Comparison of ENCODE assay signal across 8 cellular contexts in the genomic region with DNA sequence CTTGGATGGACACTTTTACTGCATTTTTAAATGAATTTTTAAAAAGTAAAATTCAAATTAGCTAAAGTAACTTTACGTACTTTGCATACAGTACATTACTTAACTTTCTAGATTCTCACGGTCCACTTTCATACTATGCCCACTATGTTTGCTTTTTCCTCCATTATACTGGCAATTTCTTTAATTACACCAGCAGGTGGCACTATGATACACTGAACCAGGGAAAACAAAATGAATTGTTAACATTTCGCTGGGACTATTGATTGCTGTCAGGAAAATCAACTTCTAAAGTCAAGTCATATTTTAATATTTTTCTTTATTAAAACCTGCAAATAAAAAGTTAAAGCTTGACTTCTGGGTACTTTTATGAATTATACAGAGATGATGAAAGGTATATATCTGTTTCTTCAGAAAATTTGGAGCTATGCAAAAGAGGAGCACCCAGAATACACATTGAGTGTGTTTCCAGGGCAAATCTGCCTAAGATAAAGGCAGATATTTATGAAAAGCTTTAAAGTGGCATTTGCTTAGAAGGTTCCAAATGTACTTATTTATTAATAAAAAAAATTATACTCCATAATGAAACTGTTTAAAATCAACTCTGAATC. TPM values are rescaled to one million over a fixed set of nuclear protein-coding genes. Genes with fewer than 3 reads are reported as not detected.
A peak's percentile ranks its signal among the peaks of the same experiment; 100 is the strongest.
DNase-seq lines count a peak whose midpoint lies in the region; ATAC-seq and TF ChIP-seq lines count a peak whose summit lies in the region.

No MANE protein-coding gene starts in this region.

- no peak for TF ChIP-seq EP300 in SK-N-SH (IDR thresholded peaks at IDR 0.05; ENCODE audit: borderline replicate concordance in 1 of 2, low read depth in 1 of 2, low read length in 1 of 2)

- no peaks in the 10 kb centered on the region for H3K27me3 ChIP-seq in left ventricle myocardium inferior (ENCODE audit: low read depth)
- H3K27me3 ChIP-seq in right cardiac atrium (ENCODE audit: control insufficient read depth, insufficient read depth): no peaks in the 10 kb centered on the region
- peaks cover 23% of the 10 kb centered on the region for H3K27me3 ChIP-seq in SK-N-SH (ENCODE audit: insufficient read depth)

- CTCF ChIA-PET in SK-N-SH (lab: Yijun Ruan, JAX): interaction anchor here (0.6 to 2.2 kb wide), 28 partner anchors 11 to 715 kb away, joined by 3 to 18 read pairs (median 4); partner anchors contain the start of gene CHMP2B

- no peak overlapping the region for H2AFZ ChIP-seq in SK-N-SH (ENCODE audit: low read depth)

- DNase-seq in left ventricle myocardium inferior (no peak), right cardiac atrium (no peak), KG1 (lab: John Stamatoyannopoulos, UW) (peak; percentile 39), SK-N-SH (peak; percentile 36), fibroblast of mammary gland (ENCODE audit: low read depth) (peak; percentile 45), renal cortical epithelial cell (ENCODE audit: low read depth) (peak; percentile 51)
- DNase-seq in activated CD8-positive, alpha-beta memory T cell treated with anti-CD3 and anti-CD28 coated beads, Interleukin-2, amount 50 U/mL, for 4 hours: no peak

- H3K79me2 ChIP-seq in SK-N-SH (ENCODE audit: insufficient read depth): no peaks in the 10 kb centered on the region

- peak; percentile 74 for TF ChIP-seq CTCF in left ventricle myocardium inferior (IDR thresholded peaks at IDR 0.05; ENCODE audit: borderline replicate concordance)
- peak; percentile 83 for TF ChIP-seq CTCF in SK-N-SH (IDR thresholded peaks at IDR 0.05)
- peak; percentile 55 for TF ChIP-seq CTCF in fibroblast of mammary gland (conservative IDR thresholded peaks at IDR 0.05; ENCODE audit: control insufficient read depth, insufficient read depth, low read depth, low read length)

- peaks cover 4% of the 10 kb centered on the region for H3F3A ChIP-seq in SK-N-SH (replicated peaks; ENCODE audit: insufficient read depth)

- no peaks in the 10 kb centered on the region for H3K9me3 ChIP-seq in left ventricle myocardium inferior (replicated peaks)
- no peaks in the 10 kb centered on the region for H3K9me3 ChIP-seq in right cardiac atrium (ENCODE audit: control insufficient read depth, low read length)
- no peaks in the 10 kb centered on the region for H3K9me3 ChIP-seq in SK-N-SH

- H3K36me3 ChIP-seq in left ventricle myocardium inferior (no peaks in the 10 kb centered on the region), SK-N-SH (replicated peaks in 1 of 2; ENCODE audit: control insufficient read depth in 1 of 2, insufficient read depth in 2 of 2, low read length in 1 of 2) (no peaks in the 10 kb centered on the region)

- H3K4me1 ChIP-seq in left ventricle myocardium inferior: no peaks in the 10 kb centered on the region
- H3K4me1 ChIP-seq in right cardiac atrium (ENCODE audit: control insufficient read depth, insufficient read depth, low read length): no peaks in the 10 kb centered on the region
- peaks cover 0 to 6% of the 10 kb centered on the region in 2 experiments; a peak in 1 of 4 replicates for H3K4me1 ChIP-seq in SK-N-SH (ENCODE audit: control insufficient read depth in 1 of 2, insufficient read depth in 2 of 2, low read depth in 1 of 2, low read length in 1 of 2)

- WGBS in right cardiac atrium: 8% methylated on average over 3 of the region's 3 CpGs
- WGBS in SK-N-SH (ENCODE audit: low lambda C conversion rate): 18% methylated on average over 3 of the region's 3 CpGs

- H3K27ac ChIP-seq in left ventricle myocardium inferior (replicated peaks) (no peak overlapping the region), right cardiac atrium (ENCODE audit: low read length) (no peak overlapping the region), SK-N-SH (ENCODE audit: low read depth in 2 of 2, low read length in 1 of 2) (no peak overlapping the region)

- H3K4me2 ChIP-seq in SK-N-SH: no peak overlapping the region

- TF ChIP-seq RAD21 in SK-N-SH (IDR thresholded peaks at IDR 0.05; ENCODE audit: low read length): peak; percentile 70

- H3K9me2 ChIP-seq in SK-N-SH: no peaks in the 10 kb centered on the region; the same call in 1 of the 2 replicates

- no peak overlapping the region for H3K9ac ChIP-seq in SK-N-SH

- H4K20me1 ChIP-seq in SK-N-SH (ENCODE audit: insufficient read depth): no peaks in the 10 kb centered on the region

- intact Hi-C loops in left ventricle myocardium inferior (cut with micrococcal nuclease): no loop called here
- intact Hi-C loops in right cardiac atrium (cut with DNase I): no loop called here

- no peak for ATAC-seq in right cardiac atrium
- ATAC-seq in GM21717 (IDR thresholded peaks at IDR 0.05; ENCODE audit: unreplicated experiment): peak; percentile 67

- POLR2A ChIA-PET in SK-N-SH (lab: Yijun Ruan, JAX): no interaction called here

- H3K4me3 ChIP-seq in left ventricle myocardium inferior (no peak overlapping the region), right cardiac atrium (ENCODE audit: low read length) (no peak overlapping the region), SK-N-SH (ENCODE audit: low read depth in 2 of 2, low read length in 1 of 2) (no peak overlapping the region; a peak in 1 of 4 replicates), fibroblast of mammary gland (ENCODE audit: control insufficient read depth, low read depth, low read length) (no peak overlapping the region)

TF ChIP-seq in SK-N-SH, 30 proteins besides CTCF, POLR2A, EP300 and RAD21:
- TF ChIP-seq SMC3 (IDR thresholded peaks at IDR 0.05; ENCODE audit: low read depth, low read length) (peak; percentile 51), JUND (IDR thresholded peaks at IDR 0.05) (no peak), CHD2 (IDR thresholded peaks at IDR 0.05; ENCODE audit: low read length, partially characterized antibody) (no peak)
- TF ChIP-seq, protein P1, sequence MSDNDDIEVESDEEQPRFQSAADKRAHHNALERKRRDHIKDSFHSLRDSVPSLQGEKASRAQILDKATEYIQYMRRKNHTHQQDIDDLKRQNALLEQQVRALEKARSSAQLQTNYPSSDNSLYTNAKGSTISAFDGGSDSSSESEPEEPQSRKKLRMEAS (IDR thresholded peaks at IDR 0.05; ENCODE audit: low read depth): no peak
TF ChIP-seq in SK-N-SH: peak in this region for 1.

RNA-seq across cellular contexts. Expression of gene POU1F1, which starts 21.8 kb away (rescaled TPM):
- not detected for total RNA-seq in left ventricle myocardium inferior
- not detected for total RNA-seq in right cardiac atrium
- not detected for polyA plus RNA-seq in right cardiac atrium
- polyA plus RNA-seq in SK-N-SH (2012; rRNA removed): not detected in 2 replicates
- not detected in 2 replicates for polyA plus RNA-seq in SK-N-SH (2012; cell fraction: cytosol; rRNA removed)
- polyA plus RNA-seq in SK-N-SH (2012; cell fraction: nucleus; rRNA removed): not detected in 2 replicates
- total RNA-seq in renal cortical epithelial cell: not detected in 2 replicates

Comparison
In these comparisons a context has a peak if more than half of its experiments do, and no peak if none do; other contexts are left out.
1. DNase-seq: peak in KG1 (single experiment), SK-N-SH (single experiment), fibroblast of mammary gland (single experiment) and renal cortical epithelial cell (single experiment); none in left ventricle myocardium inferior (single experiment), right cardiac atrium (0 of 3) and activated CD8-positive, alpha-beta memory T cell treated with anti-CD3 and anti-CD28 coated beads, Interleukin-2, amount 50 U/mL, for 4 hours (single experiment).
2. Peak in every context shown above with its lines, with median percentiles within 50 percentile points of each other: CTCF ChIP-seq.